ENCODE assay signal across 1 cellular context in genomic region chr16:90022209-90023077, GRCh38.
TF ChIP-seq lines count a peak whose summit lies in the region.

No MANE protein-coding gene starts in this region.

TF ChIP-seq in Ishikawa, 13 proteins besides CTCF, POLR2A, EP300 and RAD21 (continued from another document):
- TF ChIP-seq TEAD4 (IDR thresholded peaks at IDR 0.05) = no peak
- TF ChIP-seq ZBTB7A (IDR thresholded peaks at IDR 0.05; ENCODE audit: low read depth) = peak; percentile 86
